ENCODE assay signal across 8 cellular contexts in genomic region chr1:9289090-9289534, GRCh38. TPM values are rescaled to one million over a fixed set of nuclear protein-coding genes. Genes with fewer than 3 reads are reported as not detected.
DNase-seq lines count a peak whose midpoint lies in the region; ATAC-seq and TF ChIP-seq lines count a peak whose summit lies in the region.

No MANE protein-coding gene starts in this region.

- no peaks in the 10 kb centered on the region for H3K36me3 Mint-ChIP-seq in activated T-helper 17 cell treated with anti-CD3 and anti-CD28 coated beads, Interleukin-2, amount 50 U/mL, for 72 hours (ENCODE audit: low read depth)

- H3K4me3 Mint-ChIP-seq in activated T-helper 17 cell treated with anti-CD3 and anti-CD28 coated beads, Interleukin-2, amount 50 U/mL, for 72 hours, result no peak overlapping the region

- no peaks in the 10 kb centered on the region for H3K27me3 Mint-ChIP-seq in activated T-helper 17 cell treated with anti-CD3 and anti-CD28 coated beads, Interleukin-2, amount 50 U/mL, for 72 hours

- no peak overlapping the region for H3K27ac Mint-ChIP-seq in activated T-helper 17 cell treated with anti-CD3 and anti-CD28 coated beads, Interleukin-2, amount 50 U/mL, for 72 hours

- H3K9me3 Mint-ChIP-seq in activated T-helper 17 cell treated with anti-CD3 and anti-CD28 coated beads, Interleukin-2, amount 50 U/mL, for 72 hours, result peaks cover 5% of the 10 kb centered on the region

- DNase-seq in RWPE1 (ENCODE audit: low spot score) (no peak), Right ventricle myocardium superior (peak; percentile 82)
- DNase-seq in stimulated activated CD4-positive, alpha-beta T cell treated with anti-CD3 and anti-CD28 coated beads, Interleukin-12 subunit alpha, Interleukin-12 subunit beta, amount 100 ng/mL, for 48 hours (ENCODE audit: low read depth in 2 of 3, low spot score in 1 of 3), result peak; percentile 74 to 91 (median 82)

- ATAC-seq in activated T-helper 17 cell treated with anti-CD3 and anti-CD28 coated beads, Interleukin-2, amount 50 U/mL, for 72 hours (replicated peaks), result peak; percentile 18
- no peak for ATAC-seq in Right ventricle myocardium superior (ENCODE audit: poor library complexity)
- no peak for ATAC-seq in HG03039 (IDR thresholded peaks at IDR 0.05; ENCODE audit: unreplicated experiment)
- no peak for ATAC-seq in GM18519 (IDR thresholded peaks at IDR 0.05; ENCODE audit: low FRiP score, unreplicated experiment)

- H3K27ac ChIP-seq in 22Rv1 (no peak overlapping the region), RWPE1 (no peak overlapping the region)

- intact Hi-C loops in Right ventricle myocardium superior (cut with DNase I), result loop anchor here (5.0 kb wide), 2 partner anchors 168 to 193 kb away; no protein-coding TSS in a partner anchor

- TF ChIP-seq CTCF in 22Rv1 (IDR thresholded peaks at IDR 0.05) (peak; percentile 87), GM12873 (IDR thresholded peaks at IDR 0.05; ENCODE audit: insufficient read depth, low read depth, low read length, missing control alignments) (peak; percentile 91), RWPE1 (conservative IDR thresholded peaks at IDR 0.05; ENCODE audit: low read depth) (peak; percentile 68)

- POLR2A ChIA-PET in RWPE1 (lab: Yijun Ruan, JAX; ENCODE audit: low non-redundant PET), result no interaction called here

- CTCF ChIA-PET in RWPE1 (lab: Yijun Ruan, JAX), result interaction anchor here (0.5 to 2.4 kb wide), 14 partner anchors 12 to 673 kb away, joined by 3 to 15 read pairs (median 5); partner anchors contain the start of gene H6PD

- peaks cover 10% of the 10 kb centered on the region for H3K4me1 Mint-ChIP-seq in activated T-helper 17 cell treated with anti-CD3 and anti-CD28 coated beads, Interleukin-2, amount 50 U/mL, for 72 hours

RNA-seq across cellular contexts. Expression of gene SPSB1, which starts 3.6 kb away (rescaled TPM):
- total RNA-seq in activated T-helper 17 cell treated with anti-CD3 and anti-CD28 coated beads, Interleukin-2, amount 50 U/mL, for 72 hours, result 10 to 100 TPM in 1 of 2 donors, 1 to 10 TPM in 1; 8.1 to 14.4 TPM
- 13.0 TPM for total RNA-seq in Right ventricle myocardium superior

RNA-seq across cellular contexts. Expression of gene H6PD, which starts 54.5 kb away (rescaled TPM):
- total RNA-seq in activated T-helper 17 cell treated with anti-CD3 and anti-CD28 coated beads, Interleukin-2, amount 50 U/mL, for 72 hours, result 10 to 100 TPM in 1 of 2 donors, 1 to 10 TPM in 1; 9.3 to 12.8 TPM
- total RNA-seq in Right ventricle myocardium superior, result 20.9 TPM
